In genomic region chr11:65415499-65416340, GRCh38 we compare ENCODE assay signal across 8 cellular contexts. TPM values are rescaled to one million over a fixed set of nuclear protein-coding genes. Genes with fewer than 3 reads are reported as not detected.
DNase-seq lines count a peak whose midpoint lies in the region; ATAC-seq, FAIRE-seq and TF ChIP-seq lines count a peak whose summit lies in the region.

No MANE protein-coding gene starts in this region.

- H3K36me3 Mint-ChIP-seq in CD4-positive, alpha-beta memory T cell, result peaks cover 0 to 20% of the 10 kb centered on the region in 2 donors
- H3K36me3 Mint-ChIP-seq in endothelial cell (ENCODE audit: low read depth, unreplicated experiment), result peaks cover 14% of the 10 kb centered on the region

- H3K9ac ChIP-seq in PC-3 (ENCODE audit: low read length), result peak overlapping the region; percentile 31; the same call in 1 of the 2 replicates

- FAIRE-seq in HTR-8/SVneo (lab: Jason Lieb, UNC), result no peak

- H3K4me2 ChIP-seq in PC-3 (ENCODE audit: low read length), result peak overlapping the region; percentile 74
- H3K4me2 ChIP-seq in osteoblast (ENCODE audit: insufficient read depth, low read length), result peak overlapping the region; percentile 82

- H3K4me3 ChIP-seq in CD4-positive, alpha-beta memory T cell (ENCODE audit: low read length in 2 of 2), result peak overlapping the region in 1 of 2 donors; percentile 95
- H3K4me3 ChIP-seq in PC-3 (ENCODE audit: low read length) (peak overlapping the region; percentile 30; the same call in 1 of the 2 replicates), osteoblast (ENCODE audit: insufficient read depth, low read length) (peak overlapping the region; percentile 58)

- H3F3A ChIP-seq in PC-3 (ENCODE audit: low read length, unreplicated experiment), result peaks cover 2% of the 10 kb centered on the region

- peaks cover 10% of the 10 kb centered on the region for H3K36me3 ChIP-seq in CD4-positive, alpha-beta memory T cell (ENCODE audit: insufficient read depth, low read length)
- H3K36me3 ChIP-seq in PC-3 (ENCODE audit: low read depth, low read length), result peaks cover 4% of the 10 kb centered on the region; the same call in 1 of the 2 replicates
- peaks cover 18% of the 10 kb centered on the region for H3K36me3 ChIP-seq in osteoblast (ENCODE audit: insufficient read depth, low read length)

- ATAC-seq in PC-3 (no peak), GM19463 (IDR thresholded peaks at IDR 0.05; ENCODE audit: unreplicated experiment) (no peak)

- intact Hi-C loops in CD4-positive, alpha-beta memory T cell (cut with micrococcal nuclease), result loop anchor here (1.0 to 5.0 kb wide), 7 partner anchors 10 to 95 kb away; partner anchors contain the start of gene SLC25A45
- intact Hi-C loops in PC-3 (cut with micrococcal nuclease), result loop anchor here (1.0 kb wide), 3 partner anchors 18 to 95 kb away; no protein-coding TSS in a partner anchor

- no TSS peak for BruUV-seq in PC-3 (replicated peaks; lab: Mats Ljungman, UMichigan)

- peak overlapping the region in 6 of 7 donors; percentile 64 to 100 (median 96) for H3K27ac Mint-ChIP-seq in CD4-positive, alpha-beta memory T cell
- H3K27ac Mint-ChIP-seq in endothelial cell (ENCODE audit: unreplicated experiment), result peak overlapping the region; percentile 64

- no peaks in the 10 kb centered on the region for H3K9me2 ChIP-seq in PC-3 (replicated peaks; ENCODE audit: low read length)

- no peak for TF ChIP-seq CTCF in PC-3 (conservative IDR thresholded peaks at IDR 0.05; ENCODE audit: low read depth, low read length)
- TF ChIP-seq CTCF in endothelial cell (IDR thresholded peaks at IDR 0.05; ENCODE audit: unreplicated experiment), result no peak
- no peak for TF ChIP-seq CTCF in osteoblast (IDR thresholded peaks at IDR 0.05; ENCODE audit: extremely low read depth, low read depth, low read length)

- H3K4me1 ChIP-seq in CD4-positive, alpha-beta memory T cell (ENCODE audit: insufficient read depth, low read length), result peaks cover 52% of the 10 kb centered on the region
- H3K4me1 ChIP-seq in PC-3 (ENCODE audit: insufficient read depth, low read length) (peaks cover 42% of the 10 kb centered on the region), osteoblast (ENCODE audit: insufficient read depth, low read length) (peaks cover 50% of the 10 kb centered on the region)

- H3K9me3 Mint-ChIP-seq in CD4-positive, alpha-beta memory T cell, result peaks cover 0 to 1% (median 0%) of the 10 kb centered on the region in 8 donors
- no peaks in the 10 kb centered on the region for H3K9me3 Mint-ChIP-seq in endothelial cell (ENCODE audit: unreplicated experiment)

- H3K27me3 ChIP-seq in CD4-positive, alpha-beta memory T cell (ENCODE audit: insufficient read depth, low read length), result no peaks in the 10 kb centered on the region
- H3K27me3 ChIP-seq in PC-3 (ENCODE audit: low read length) (no peaks in the 10 kb centered on the region), osteoblast (ENCODE audit: insufficient read depth, low read length) (no peaks in the 10 kb centered on the region)

- DNase-seq in CD4-positive, alpha-beta memory T cell, result no peak
- DNase-seq in PC-3 (no peak), endothelial cell (ENCODE audit: low spot score) (no peak), osteoblast (ENCODE audit: insufficient read length, low spot score, missing footprints) (peak; percentile 77), globus pallidus (ENCODE audit: low spot score) (no peak), HTR-8/SVneo (ENCODE audit: insufficient read length, low spot score) (no peak), G401 (ENCODE audit: low spot score) (no peak)

- peak overlapping the region; percentile 92 to 97 (median 95) for H3K4me3 Mint-ChIP-seq in CD4-positive, alpha-beta memory T cell
- peak overlapping the region; percentile 79 for H3K4me3 Mint-ChIP-seq in endothelial cell (ENCODE audit: unreplicated experiment)

- POLR2A ChIA-PET in CD4-positive, alpha-beta memory T cell (lab: Charles Lee; ENCODE audit: partially characterized antibody), result interaction anchor here (1.0 to 22.2 kb wide), 19 partner anchors 9 to 161 kb away, joined by 3 to 3839 read pairs (median 7); partner anchors contain the start of genes DPF2, EHBP1L1, FRMD8 and MALAT1
- POLR2A ChIA-PET in PC-3 (lab: Charles Lee; ENCODE audit: unreplicated experiment), result interaction anchor here (0.6 to 1.5 kb wide), 4 partner anchors 28 to 83 kb away, joined by 4 to 6 read pairs (median 5); partner anchors contain the start of gene MALAT1

- peak overlapping the region; percentile 98 for H3K27ac ChIP-seq in CD4-positive, alpha-beta memory T cell (ENCODE audit: low read depth, low read length)
- H3K27ac ChIP-seq in PC-3 (ENCODE audit: low read length) (no peak overlapping the region), osteoblast (ENCODE audit: low read depth, low read length) (peak overlapping the region; percentile 100)

- CTCF ChIA-PET in CD4-positive, alpha-beta memory T cell (lab: Charles Lee; ENCODE audit: partially characterized antibody), result interaction anchor here (1.0 to 12.6 kb wide), 27 partner anchors 8 to 120 kb away, joined by 3 to 192 read pairs (median 9); partner anchors contain the start of genes FRMD8, MALAT1 and SLC25A45
- CTCF ChIA-PET in PC-3 (lab: Charles Lee), result interaction anchor here (0.6 to 2.4 kb wide), 8 partner anchors 11 to 140 kb away, joined by 3 to 16 read pairs (median 6); partner anchors contain the start of gene SCYL1

- H4K20me1 ChIP-seq in PC-3 (ENCODE audit: low read length) (no peaks in the 10 kb centered on the region), osteoblast (ENCODE audit: insufficient read depth, low read length) (peaks cover 3% of the 10 kb centered on the region)

- no peaks in the 10 kb centered on the region for H3K9me3 ChIP-seq in CD4-positive, alpha-beta memory T cell (ENCODE audit: control insufficient read depth in 1 of 2, low read length in 2 of 2)
- H3K9me3 ChIP-seq in PC-3 (ENCODE audit: low read length) (no peaks in the 10 kb centered on the region), osteoblast (ENCODE audit: low read depth, low read length) (no peaks in the 10 kb centered on the region)

- H2AFZ ChIP-seq in PC-3 (ENCODE audit: low read length), result peak overlapping the region; percentile 50
- H2AFZ ChIP-seq in osteoblast (ENCODE audit: low read length), result no peak overlapping the region

- in situ Hi-C loops in G401 (cut with HindIII; ENCODE audit: low sequenced_read_pairs), result no loop called here

- peaks cover 27 to 52% (median 36%) of the 10 kb centered on the region in 4 donors for H3K4me1 Mint-ChIP-seq in CD4-positive, alpha-beta memory T cell
- H3K4me1 Mint-ChIP-seq in endothelial cell (ENCODE audit: unreplicated experiment), result peaks cover 46% of the 10 kb centered on the region

- H3K27me3 Mint-ChIP-seq in CD4-positive, alpha-beta memory T cell, result no peaks in the 10 kb centered on the region
- H3K27me3 Mint-ChIP-seq in endothelial cell (ENCODE audit: unreplicated experiment), result peaks cover 24% of the 10 kb centered on the region

- H3K79me2 ChIP-seq in PC-3 (ENCODE audit: low read length), result peaks cover 7% of the 10 kb centered on the region
- H3K79me2 ChIP-seq in osteoblast (ENCODE audit: insufficient read depth, low read length), result peaks cover 49% of the 10 kb centered on the region

RNA-seq across cellular contexts. Expression of gene NEAT1, which starts 6.9 kb away (rescaled TPM):
- total RNA-seq in CD4-positive, alpha-beta memory T cell, result 100 to 1,000 TPM; 685 to 687 TPM
- 1 to 10 TPM; 2.3 to 4.0 TPM for polyA plus RNA-seq in CD4-positive, alpha-beta memory T cell
- 47.9 and 96.6 TPM in 2 replicates for total RNA-seq in PC-3 (2014; rRNA removed)
- 43.4 TPM for total RNA-seq in endothelial cell (ENCODE audit: unreplicated experiment)
- 818 and 1,122 TPM in 2 replicates for total RNA-seq in osteoblast
- 4.4 and 12.4 TPM in 2 replicates for total RNA-seq in G401 (2014; rRNA removed; shearing (Covaris generic))

RNA-seq across cellular contexts. Expression of gene FRMD8, which starts 29.3 kb away (rescaled TPM):
- 10 to 100 TPM; 69.1 to 71.2 TPM for total RNA-seq in CD4-positive, alpha-beta memory T cell
- 10 to 100 TPM; 44.1 to 55.6 TPM for polyA plus RNA-seq in CD4-positive, alpha-beta memory T cell
- total RNA-seq in PC-3 (2014; rRNA removed), result 68.3 and 93.2 TPM in 2 replicates
- 76.0 TPM for total RNA-seq in endothelial cell (ENCODE audit: unreplicated experiment)
- total RNA-seq in osteoblast, result 62.2 and 78.2 TPM in 2 replicates
- total RNA-seq in G401 (2014; rRNA removed; shearing (Covaris generic)), result 31.1 and 40.1 TPM in 2 replicates

RNA-seq across cellular contexts. Expression of gene SLC25A45, which starts 33.3 kb away (rescaled TPM):
- 10 to 100 TPM; 17.0 to 24.2 TPM for total RNA-seq in CD4-positive, alpha-beta memory T cell
- polyA plus RNA-seq in CD4-positive, alpha-beta memory T cell, result 10 to 100 TPM in 1 of 2 donors, 1 to 10 TPM in 1; 7.2 to 15.0 TPM
- total RNA-seq in PC-3 (2014; rRNA removed), result 12.7 and 13.1 TPM in 2 replicates
- 3.3 TPM for total RNA-seq in endothelial cell (ENCODE audit: unreplicated experiment)
- total RNA-seq in osteoblast, result 4.1 and 4.3 TPM in 2 replicates
- 1.1 TPM in 1 of 2 replicates, not detected in the other for total RNA-seq in G401 (2014; rRNA removed; shearing (Covaris generic))
